In genomic region chr3:53267766-53268165, GRCh38 we compare ENCODE assay signal across 21 cellular contexts. TPM values are rescaled to one million over a fixed set of nuclear protein-coding genes. Genes with fewer than 3 reads are reported as not detected.
DNase-seq lines count a peak whose midpoint lies in the region; ATAC-seq and TF ChIP-seq lines count a peak whose summit lies in the region.
"Had no signal": no experiment of that assay in that cellular context is flagged by ENCODE, and none has a peak within 500 bp of the region (broad histone marks: within the 10 kb centered on the region; RNA-seq: fewer than 3 reads in every experiment).

No MANE protein-coding gene starts in this region.

- no peaks in the 10 kb centered on the region for H3K27me3 Mint-ChIP-seq in MCF 10A (ENCODE audit: insufficient read depth, unreplicated experiment)

- ATAC-seq in RWPE2 (ENCODE audit: low read depth) = no peak
- no peak for ATAC-seq in foreskin keratinocyte
- ATAC-seq: CD8-positive, alpha-beta T cell had no signal

- intact Hi-C loops in mammary epithelial cell (cut with micrococcal nuclease) = no loop called here
- intact Hi-C loops in MCF 10A (cut with micrococcal nuclease) = no loop called here

- H3K4me3 Mint-ChIP-seq in MCF 10A (ENCODE audit: unreplicated experiment) = no peak overlapping the region
- H3K4me3 Mint-ChIP-seq: CD8-positive, alpha-beta T cell had no signal

- peaks cover 14% of the 10 kb centered on the region for H3K36me3 Mint-ChIP-seq in MCF 10A (ENCODE audit: insufficient read depth, unreplicated experiment)
- H3K36me3 Mint-ChIP-seq: CD8-positive, alpha-beta T cell had no signal

- DNase-seq in mammary epithelial cell (no peak), MCF 10A (ENCODE audit: unreplicated experiment) (no peak), RWPE2 (ENCODE audit: low spot score) (no peak), foreskin keratinocyte (peak; percentile 5 to 17), cerebellum (ENCODE audit: low spot score) (no peak), dermis blood vessel endothelial cell (no peak), SIG-M5 treated with dmso at 0.1 percent for 504 hours (lab: John Stamatoyannopoulos, UW; ENCODE audit: unreplicated experiment) (no peak), activated gamma-delta T cell treated with Interleukin-2 at 50 U/mL for 16 hours (no peak)
- DNase-seq: AML-193; C1 segment of cervical spinal cord; CD8-positive, alpha-beta T cell; H7; NCI-H1105 treated with DMSO at 0.1 percent for 48 hours; NCI-H2029 treated with DMSO at 0.1 percent for 48 hours; NCI-H226; NCI-H524 treated with DMSO at 0.1 percent for 48 hours; NCI-H82; SHP77 treated with DMSO at 0.1 percent for 48 hours; SK-N-SH had no signal

- H3K36me3 ChIP-seq in mammary epithelial cell (ENCODE audit: insufficient read depth, low read length) = no peaks in the 10 kb centered on the region
- no peaks in the 10 kb centered on the region for H3K36me3 ChIP-seq in RWPE2 (ENCODE audit: low read depth)

- CTCF ChIA-PET in mammary epithelial cell (lab: Charles Lee; ENCODE audit: low non-redundant PET) = no interaction called here
- CTCF ChIA-PET in MCF 10A (lab: Yijun Ruan, JAX) = interaction anchor here (0.6 to 0.9 kb wide), 3 partner anchors 9 to 56 kb away, joined by 3 to 7 read pairs (median 5); no protein-coding TSS in a partner anchor

- dilution Hi-C loops in mammary epithelial cell (cut with HindIII; ENCODE audit: low sequenced_read_pairs) = no loop called here

- H3K27ac Mint-ChIP-seq in MCF 10A (ENCODE audit: low read depth, unreplicated experiment) = no peak overlapping the region
- H3K27ac Mint-ChIP-seq: CD8-positive, alpha-beta T cell had no signal

- POLR2A ChIA-PET in MCF 10A (lab: Yijun Ruan, JAX) = interaction anchor here (1.0 kb wide), 1 partner anchor 14 kb away, joined by 5 read pairs; no protein-coding TSS in a partner anchor

- H4K20me1 ChIP-seq in mammary epithelial cell (ENCODE audit: insufficient read depth, low read length) = no peaks in the 10 kb centered on the region

- peaks cover 29% of the 10 kb centered on the region for H3K4me1 ChIP-seq in mammary epithelial cell (ENCODE audit: insufficient read depth, low read length)
- peaks cover 26% of the 10 kb centered on the region for H3K4me1 ChIP-seq in RWPE2 (ENCODE audit: insufficient read depth, poor library complexity, severe bottlenecking)
- peaks cover 16% of the 10 kb centered on the region for H3K4me1 ChIP-seq in foreskin keratinocyte

- in situ Hi-C loops in mammary epithelial cell (cut with MboI; ENCODE audit: low sequenced_read_pairs in 2 of 2) = no loop called here

- peaks cover 11% of the 10 kb centered on the region for H3K4me1 Mint-ChIP-seq in MCF 10A (ENCODE audit: insufficient read depth, unreplicated experiment)

- no peak overlapping the region for H3K9ac ChIP-seq in mammary epithelial cell (ENCODE audit: insufficient read depth, low read length)
- H3K9ac ChIP-seq: KMS-11, SK-N-SH had no signal

- H3K9me3 Mint-ChIP-seq in MCF 10A (ENCODE audit: unreplicated experiment) = no peaks in the 10 kb centered on the region
- H3K9me3 Mint-ChIP-seq: CD8-positive, alpha-beta T cell had no signal

- BruUV-seq in mammary epithelial cell (replicated peaks; lab: Mats Ljungman, UMichigan) (no TSS peak), MCF 10A (replicated peaks; lab: Mats Ljungman, UMichigan) (no TSS peak)

- H3K4me3 ChIP-seq in mammary epithelial cell (replicated peaks in 1 of 3; ENCODE audit: insufficient read depth in 1 of 3, low read depth in 2 of 3, low read length in 3 of 3) (no peak overlapping the region), RWPE2 (ENCODE audit: severe bottlenecking) (no peak overlapping the region)

- TF ChIP-seq CTCF in mammary epithelial cell (conservative IDR thresholded peaks at IDR 0.05 in 1 of 2, IDR thresholded peaks at IDR 0.05 in 1 of 2; ENCODE audit: extremely low read depth in 1 of 2, insufficient read depth in 1 of 2, low read depth in 1 of 2, low read length in 2 of 2) (no peak), MCF 10A (IDR thresholded peaks at IDR 0.05; ENCODE audit: unreplicated experiment) (no peak), RWPE2 (IDR thresholded peaks at IDR 0.05; ENCODE audit: poor library complexity, severe bottlenecking) (no peak), foreskin keratinocyte (conservative IDR thresholded peaks at IDR 0.05) (no peak)

- H3K79me2 ChIP-seq in mammary epithelial cell (ENCODE audit: insufficient read depth, low read length) = no peaks in the 10 kb centered on the region

- H3K27ac ChIP-seq in mammary epithelial cell (ENCODE audit: insufficient read depth, low read depth, low read length) (no peak overlapping the region), RWPE2 (ENCODE audit: poor library complexity, severe bottlenecking) (peak overlapping the region; percentile 87), foreskin keratinocyte (no peak overlapping the region)
- H3K27ac ChIP-seq: 22Rv1, KMS-11 had no signal

- H3K9me3 ChIP-seq in mammary epithelial cell (replicated peaks; ENCODE audit: insufficient read depth, low read length) = no peaks in the 10 kb centered on the region
- H3K9me3 ChIP-seq in RWPE2 (ENCODE audit: severe bottlenecking) = no peaks in the 10 kb centered on the region
- H3K9me3 ChIP-seq: SK-N-SH had no signal

- H3K4me2 ChIP-seq in mammary epithelial cell (ENCODE audit: insufficient read depth, low read depth, low read length) = no peak overlapping the region
- H3K4me2 ChIP-seq: KMS-11, SK-N-SH had no signal

- H2AFZ ChIP-seq in mammary epithelial cell (ENCODE audit: low read depth, low read length) = peak overlapping the region; percentile 7

- H3K27me3 ChIP-seq in mammary epithelial cell (ENCODE audit: insufficient read depth, low read length) (no peaks in the 10 kb centered on the region), RWPE2 (ENCODE audit: insufficient read depth, poor library complexity, severe bottlenecking) (no peaks in the 10 kb centered on the region), foreskin keratinocyte (no peaks in the 10 kb centered on the region)

RNA-seq across cellular contexts. Expression of gene TKT, which starts 11.9 kb away (rescaled TPM):
- total RNA-seq in mammary epithelial cell = 100 to 1,000 TPM; 545 to 600 TPM
- polyA plus RNA-seq in mammary epithelial cell = 437 TPM
- 384 TPM for polyA minus RNA-seq in mammary epithelial cell
- total RNA-seq in MCF 10A (2022) = 179 and 326 TPM in 2 replicates
- 537 and 542 TPM in 2 replicates for total RNA-seq in foreskin keratinocyte
- 588 and 603 TPM in 2 replicates for polyA plus RNA-seq in foreskin keratinocyte
- total RNA-seq in cerebellum = 71.4 TPM
- total RNA-seq in dermis blood vessel endothelial cell = 297 and 647 TPM in 2 replicates

Comparison
In these comparisons a context has a peak if more than half of its experiments do, and no peak if none do; other contexts are left out.
1. DNase-seq: peak in foreskin keratinocyte (2 of 2); none in mammary epithelial cell (single experiment), MCF 10A (single experiment), RWPE2 (single experiment), cerebellum (single experiment), dermis blood vessel endothelial cell (single experiment), SIG-M5 treated with dmso at 0.1 percent for 504 hours (single experiment) and activated gamma-delta T cell treated with Interleukin-2 at 50 U/mL for 16 hours (single experiment).